In genomic region chrX:54920610-54921426, GRCh38 we compare ENCODE assay signal across 8 cellular contexts. TPM values are rescaled to one million over a fixed set of nuclear protein-coding genes. Genes with fewer than 3 reads are reported as not detected.
DNase-seq lines count a peak whose midpoint lies in the region; ATAC-seq and TF ChIP-seq lines count a peak whose summit lies in the region.

A gene with protein sequence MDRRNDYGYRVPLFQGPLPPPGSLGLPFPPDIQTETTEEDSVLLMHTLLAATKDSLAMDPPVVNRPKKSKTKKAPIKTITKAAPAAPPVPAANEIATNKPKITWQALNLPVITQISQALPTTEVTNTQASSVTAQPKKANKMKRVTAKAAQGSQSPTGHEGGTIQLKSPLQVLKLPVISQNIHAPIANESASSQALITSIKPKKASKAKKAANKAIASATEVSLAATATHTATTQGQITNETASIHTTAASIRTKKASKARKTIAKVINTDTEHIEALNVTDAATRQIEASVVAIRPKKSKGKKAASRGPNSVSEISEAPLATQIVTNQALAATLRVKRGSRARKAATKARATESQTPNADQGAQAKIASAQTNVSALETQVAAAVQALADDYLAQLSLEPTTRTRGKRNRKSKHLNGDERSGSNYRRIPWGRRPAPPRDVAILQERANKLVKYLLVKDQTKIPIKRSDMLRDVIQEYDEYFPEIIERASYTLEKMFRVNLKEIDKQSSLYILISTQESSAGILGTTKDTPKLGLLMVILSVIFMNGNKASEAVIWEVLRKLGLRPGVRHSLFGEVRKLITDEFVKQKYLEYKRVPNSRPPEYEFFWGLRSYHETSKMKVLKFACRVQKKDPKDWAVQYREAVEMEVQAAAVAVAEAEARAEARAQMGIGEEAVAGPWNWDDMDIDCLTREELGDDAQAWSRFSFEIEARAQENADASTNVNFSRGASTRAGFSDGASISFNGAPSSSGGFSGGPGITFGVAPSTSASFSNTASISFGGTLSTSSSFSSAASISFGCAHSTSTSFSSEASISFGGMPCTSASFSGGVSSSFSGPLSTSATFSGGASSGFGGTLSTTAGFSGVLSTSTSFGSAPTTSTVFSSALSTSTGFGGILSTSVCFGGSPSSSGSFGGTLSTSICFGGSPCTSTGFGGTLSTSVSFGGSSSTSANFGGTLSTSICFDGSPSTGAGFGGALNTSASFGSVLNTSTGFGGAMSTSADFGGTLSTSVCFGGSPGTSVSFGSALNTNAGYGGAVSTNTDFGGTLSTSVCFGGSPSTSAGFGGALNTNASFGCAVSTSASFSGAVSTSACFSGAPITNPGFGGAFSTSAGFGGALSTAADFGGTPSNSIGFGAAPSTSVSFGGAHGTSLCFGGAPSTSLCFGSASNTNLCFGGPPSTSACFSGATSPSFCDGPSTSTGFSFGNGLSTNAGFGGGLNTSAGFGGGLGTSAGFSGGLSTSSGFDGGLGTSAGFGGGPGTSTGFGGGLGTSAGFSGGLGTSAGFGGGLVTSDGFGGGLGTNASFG (N-terminal part only) (plus strand): TSS chrX:54920824. CDS start chrX:54922247, 1,423 bp downstream.

- no peaks in the 10 kb centered on the region for H3F3A ChIP-seq in PC-3 (ENCODE audit: low read length, unreplicated experiment)

- H3K27ac ChIP-seq in HUES6 (ENCODE audit: low read depth, low read length): no peak within 1 kb of the TSS
- H3K27ac ChIP-seq in right atrium auricular region: peak within 1 kb of the TSS in 1 of 2 donors; percentile 40
- H3K27ac ChIP-seq in PC-3 (ENCODE audit: low read length): no peak within 1 kb of the TSS

- TF ChIP-seq CTCF in GM12873 (IDR thresholded peaks at IDR 0.05; ENCODE audit: insufficient read depth, low read depth, low read length, missing control alignments) (peak; percentile 3), right atrium auricular region (IDR thresholded peaks at IDR 0.05) (no peak), progenitor cell of endocrine pancreas (IDR thresholded peaks at IDR 0.05; ENCODE audit: unreplicated experiment) (peak; percentile 44), PC-3 (conservative IDR thresholded peaks at IDR 0.05; ENCODE audit: low read depth, low read length) (no peak)

- intact Hi-C loops in PC-3 (cut with micrococcal nuclease): no loop called here

- CTCF ChIA-PET in PC-3 (lab: Charles Lee): no interaction called here

- H4K20me1 ChIP-seq in PC-3 (ENCODE audit: low read length): no peaks in the 10 kb centered on the region

- H3K9me3 ChIP-seq in HUES6 (ENCODE audit: control insufficient read depth, insufficient read depth, low read depth, low read length) (peaks cover 10% of the 10 kb centered on the region; the same call in 1 of the 2 replicates), right atrium auricular region (no peaks in the 10 kb centered on the region), PC-3 (ENCODE audit: low read length) (no peaks in the 10 kb centered on the region)

- POLR2A ChIA-PET in PC-3 (lab: Charles Lee; ENCODE audit: unreplicated experiment): no interaction called here

- peak within 1 kb of the TSS; percentile 91 to 94 for H3K4me3 Mint-ChIP-seq in activated T-cell treated with anti-CD3 and anti-CD28 coated beads, Interleukin-2, amount 50 U/mL, for 72 hours
- peak within 1 kb of the TSS; percentile 96 for H3K4me3 Mint-ChIP-seq in progenitor cell of endocrine pancreas (ENCODE audit: low read depth)

- H2AFZ ChIP-seq in PC-3 (ENCODE audit: low read length): no peak within 1 kb of the TSS

- H3K36me3 ChIP-seq in HUES6 (ENCODE audit: control insufficient read depth, insufficient read depth, low read length) (peaks cover 37% of the 10 kb centered on the region), right atrium auricular region (no peaks in the 10 kb centered on the region), PC-3 (ENCODE audit: low read depth, low read length) (no peaks in the 10 kb centered on the region)

- H3K9me2 ChIP-seq in PC-3 (replicated peaks; ENCODE audit: low read length): no peaks in the 10 kb centered on the region

- H3K4me1 Mint-ChIP-seq in activated T-cell treated with anti-CD3 and anti-CD28 coated beads, Interleukin-2, amount 50 U/mL, for 72 hours (ENCODE audit: low read depth): peaks cover 14% of the 10 kb centered on the region
- peaks cover 5% of the 10 kb centered on the region for H3K4me1 Mint-ChIP-seq in progenitor cell of endocrine pancreas (ENCODE audit: low read depth)

- H3K27ac Mint-ChIP-seq in activated T-cell treated with anti-CD3 and anti-CD28 coated beads, Interleukin-2, amount 50 U/mL, for 72 hours: peak within 1 kb of the TSS; percentile 90
- peak within 1 kb of the TSS; percentile 97 for H3K27ac Mint-ChIP-seq in progenitor cell of endocrine pancreas

- no TSS peak for BruUV-seq in PC-3 (replicated peaks; lab: Mats Ljungman, UMichigan)

- H3K4me3 ChIP-seq in HUES6 (ENCODE audit: low read depth, low read length) (peak within 1 kb of the TSS; percentile 84), right atrium auricular region (peak within 1 kb of the TSS; percentile 50 to 52), PC-3 (ENCODE audit: low read length) (no peak within 1 kb of the TSS)

- no peaks in the 10 kb centered on the region for H3K27me3 ChIP-seq in HUES6 (ENCODE audit: control insufficient read depth, insufficient read depth, low read length)
- no peaks in the 10 kb centered on the region for H3K27me3 ChIP-seq in right atrium auricular region
- no peaks in the 10 kb centered on the region for H3K27me3 ChIP-seq in PC-3 (ENCODE audit: low read length)

- H3K36me3 Mint-ChIP-seq in activated T-cell treated with anti-CD3 and anti-CD28 coated beads, Interleukin-2, amount 50 U/mL, for 72 hours (ENCODE audit: insufficient read depth in 2 of 2): peaks cover 0 to 4% of the 10 kb centered on the region in 2 donors
- peaks cover 3% of the 10 kb centered on the region for H3K36me3 Mint-ChIP-seq in progenitor cell of endocrine pancreas (ENCODE audit: insufficient read depth)

- H3K27me3 Mint-ChIP-seq in activated T-cell treated with anti-CD3 and anti-CD28 coated beads, Interleukin-2, amount 50 U/mL, for 72 hours (ENCODE audit: low read depth): peaks cover 24% of the 10 kb centered on the region
- no peaks in the 10 kb centered on the region for H3K27me3 Mint-ChIP-seq in progenitor cell of endocrine pancreas

- peak within 1 kb of the TSS; percentile 64 for H3K9ac ChIP-seq in HUES6 (ENCODE audit: low read length)
- no peak within 1 kb of the TSS for H3K9ac ChIP-seq in PC-3 (ENCODE audit: low read length)

- H3K79me2 ChIP-seq in PC-3 (ENCODE audit: low read length): no peaks in the 10 kb centered on the region

- H3K4me2 ChIP-seq in PC-3 (ENCODE audit: low read length): no peak within 1 kb of the TSS

- H3K4me1 ChIP-seq in HUES6 (ENCODE audit: control insufficient read depth, insufficient read depth, low read length): 0 out of 2 replicates have a peak, but pooled peaks cover 3% of the 10 kb centered on the region
- no peaks in the 10 kb centered on the region for H3K4me1 ChIP-seq in right atrium auricular region
- H3K4me1 ChIP-seq in PC-3 (ENCODE audit: insufficient read depth, low read length): no peaks in the 10 kb centered on the region

- H3K9me3 Mint-ChIP-seq in activated T-cell treated with anti-CD3 and anti-CD28 coated beads, Interleukin-2, amount 50 U/mL, for 72 hours: no peaks in the 10 kb centered on the region
- H3K9me3 Mint-ChIP-seq in progenitor cell of endocrine pancreas (ENCODE audit: low read depth): peaks cover 23% of the 10 kb centered on the region

- peak in 1 of 2 donors; percentile 23 for ATAC-seq in activated T-cell treated with anti-CD3 and anti-CD28 coated beads, Interleukin-2, amount 50 U/mL, for 72 hours (replicated peaks in 1 of 2)
- ATAC-seq in PC-3: no peak
- no peak for ATAC-seq in HG03521 (IDR thresholded peaks at IDR 0.05; ENCODE audit: unreplicated experiment)

- DNase-seq in activated T-cell treated with anti-CD3 and anti-CD28 coated beads, Interleukin-2, amount 50 U/mL, for 72 hours: peak in 1 of 2 donors; percentile 0
- DNase-seq in right atrium auricular region (ENCODE audit: low spot score) (no peak), progenitor cell of endocrine pancreas (ENCODE audit: low spot score, unreplicated experiment) (no peak), PC-3 (no peak), dedifferentiated amniotic fluid mesenchymal stem cell (ENCODE audit: extremely low spot score) (no peak)

RNA-seq across cellular contexts. Expression of the gene that starts here (rescaled TPM):
- total RNA-seq in activated T-cell treated with anti-CD3 and anti-CD28 coated beads, Interleukin-2, amount 50 U/mL, for 72 hours: 1 to 10 TPM; 4.1 to 7.6 TPM
- total RNA-seq in right atrium auricular region (1 to 10 TPM; 4.3 to 4.9 TPM), progenitor cell of endocrine pancreas (156 and 169 TPM in 2 replicates), PC-3 (2014; rRNA removed) (not detected in 2 replicates)

Comparison
In these comparisons a context has a peak if more than half of its experiments do, and no peak if none do; other contexts are left out.
1. RNA of the gene that starts here (total RNA-seq): 156 to 169 TPM in progenitor cell of endocrine pancreas; 4.1 to 7.6 TPM in activated T-cell treated with anti-CD3 and anti-CD28 coated beads, Interleukin-2, amount 50 U/mL, for 72 hours, 4.3 to 4.9 TPM in right atrium auricular region and not detected in PC-3; every median in the first group is over 10 times any median in the second.
2. CTCF ChIP-seq: peak in GM12873 (single experiment) and progenitor cell of endocrine pancreas (single experiment); none in right atrium auricular region (0 of 2) and PC-3 (single experiment).